26 cellular contexts compared by ENCODE assay signal in the genomic region with DNA sequence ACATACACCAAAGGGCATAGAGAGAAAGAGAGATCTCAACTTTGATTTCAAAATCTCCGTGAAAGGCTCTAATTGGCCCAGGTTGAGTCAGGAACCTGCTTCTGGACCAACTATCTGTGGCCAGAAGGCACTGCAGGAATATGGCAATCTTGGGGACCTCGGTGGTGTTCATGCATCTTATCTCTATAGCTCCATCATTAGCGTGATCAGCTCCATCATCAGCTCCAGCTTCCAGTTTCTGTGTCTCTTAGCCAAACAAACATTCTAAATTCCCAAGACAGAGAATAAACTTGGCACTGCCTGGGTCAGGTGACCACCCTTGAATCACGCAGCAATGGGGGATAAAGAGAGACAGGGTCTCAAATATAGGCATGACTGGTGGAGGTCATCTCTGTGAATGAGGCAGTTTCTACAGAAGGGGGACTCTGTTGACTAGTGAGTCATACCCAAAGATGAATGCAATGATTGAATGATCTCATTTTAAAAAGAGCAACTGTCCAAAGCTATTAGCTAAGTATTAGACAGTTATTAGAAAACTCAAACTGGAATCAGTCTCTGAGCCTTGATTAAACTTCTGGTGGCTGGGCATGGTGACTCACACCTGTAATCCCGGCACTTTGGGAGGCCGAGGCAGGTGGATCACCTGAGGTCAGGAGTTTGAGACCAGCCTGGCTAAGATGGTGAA. TPM values are rescaled to one million over a fixed set of nuclear protein-coding genes. Genes with fewer than 3 reads are reported as not detected.
DNase-seq lines count a peak whose midpoint lies in the region; ATAC-seq lines count a peak whose summit lies in the region.
"Had no signal": no experiment of that assay in that cellular context is flagged by ENCODE, and none has a peak within 500 bp of the region (broad histone marks: within the 10 kb centered on the region; RNA-seq: fewer than 3 reads in every experiment).

No MANE protein-coding gene starts in this region.

- H3K36me3 Mint-ChIP-seq in activated T-cell treated with anti-CD3 and anti-CD28 coated beads, Interleukin-2, amount 50 U/mL, for 24 hours (ENCODE audit: low read depth) = peaks cover 49% of the 10 kb centered on the region
- H3K36me3 Mint-ChIP-seq in activated naive CD8-positive, alpha-beta T cell = peaks cover 12% of the 10 kb centered on the region
- H3K36me3 Mint-ChIP-seq in memory B cell (no peaks in the 10 kb centered on the region), T-helper 17 cell (ENCODE audit: low read depth) (peaks cover 4% of the 10 kb centered on the region)
- H3K36me3 Mint-ChIP-seq: IgD-negative memory B cell had no signal

- no peaks in the 10 kb centered on the region for H3K4me1 ChIP-seq in mesendoderm (ENCODE audit: control insufficient read depth, low read depth, low read length)

- WGBS in mesendoderm (ENCODE audit: extremely low coverage, insufficient coverage, low lambda C conversion rate) = no CpG with 5 or more reads among the region's 6 CpGs

- H3K9ac ChIP-seq in mesendoderm (ENCODE audit: low read length) = no peak overlapping the region

- H3K4me3 Mint-ChIP-seq in activated T-cell treated with anti-CD3 and anti-CD28 coated beads, Interleukin-2, amount 50 U/mL, for 24 hours = no peak overlapping the region
- no peak overlapping the region for H3K4me3 Mint-ChIP-seq in activated naive CD8-positive, alpha-beta T cell
- H3K4me3 Mint-ChIP-seq in memory B cell (no peak overlapping the region), T-helper 17 cell (no peak overlapping the region)
- H3K4me3 Mint-ChIP-seq: activated CD4-positive, alpha-beta memory T cell treated with anti-CD3 and anti-CD28 coated beads for 36 hours; stimulated activated naive CD8-positive, alpha-beta T cell treated with anti-CD3 and anti-CD28 coated beads, Interleukin-15, Interleukin-2, amounts not matched to agents 100 ng/mL and 50 ng/mL, for 24 hours had no signal

- H2AK5ac ChIP-seq in mesendoderm (ENCODE audit: low read length) = no peak overlapping the region

- H3K27me3 ChIP-seq in mesendoderm (ENCODE audit: insufficient read depth, low read length, poor library complexity) = no peaks in the 10 kb centered on the region
- H3K27me3 ChIP-seq: body of pancreas, heart left ventricle, tibial artery had no signal

- no peak overlapping the region for H2BK120ac ChIP-seq in mesendoderm (ENCODE audit: low read depth, low read length)

- no peaks in the 10 kb centered on the region for H3K36me3 ChIP-seq in mesendoderm (ENCODE audit: control insufficient read depth, insufficient read depth, low read length)

- no peak overlapping the region for H4K5ac ChIP-seq in mesendoderm (ENCODE audit: low read length)

- H3K27ac ChIP-seq in mesendoderm (ENCODE audit: low read depth, low read length) (no peak overlapping the region), substantia nigra (ENCODE audit: low read depth, low read length, poor library complexity, severe bottlenecking) (no peak overlapping the region)
- H3K27ac ChIP-seq: body of pancreas, tibial artery had no signal

- no peaks in the 10 kb centered on the region for H3K27me3 Mint-ChIP-seq in activated T-cell treated with anti-CD3 and anti-CD28 coated beads, Interleukin-2, amount 50 U/mL, for 24 hours
- H3K27me3 Mint-ChIP-seq in activated naive CD8-positive, alpha-beta T cell = no peaks in the 10 kb centered on the region
- no peaks in the 10 kb centered on the region for H3K27me3 Mint-ChIP-seq in memory B cell
- H3K27me3 Mint-ChIP-seq in T-helper 17 cell = no peaks in the 10 kb centered on the region
- H3K27me3 Mint-ChIP-seq: activated CD4-positive, alpha-beta memory T cell treated with anti-CD3 and anti-CD28 coated beads for 36 hours; IgD-negative memory B cell; stimulated activated naive CD8-positive, alpha-beta T cell treated with anti-CD3 and anti-CD28 coated beads, Interleukin-15, Interleukin-2, amounts not matched to agents 100 ng/mL and 50 ng/mL, for 24 hours had no signal

- no peaks in the 10 kb centered on the region for H3K79me2 ChIP-seq in mesendoderm (ENCODE audit: control insufficient read depth, insufficient read depth, low read length)

- H3K56ac ChIP-seq in mesendoderm (ENCODE audit: low read length) = no peak overlapping the region

- no peak for DNase-seq in activated T-cell treated with anti-CD3 and anti-CD28 coated beads, Interleukin-2, amount 50 U/mL, for 24 hours
- DNase-seq in activated T-cell treated with anti-CD3 and anti-CD28 coated beads for 4 hours (no peak), memory B cell (ENCODE audit: low spot score in 2 of 2) (no peak), mesendoderm (no peak), HuH-7 (ENCODE audit: low spot score) (no peak), substantia nigra (lab: John Stamatoyannopoulos, UW) (no peak), T-helper 17 cell (no peak)
- DNase-seq: 8988T; activated CD4-positive, alpha-beta memory T cell treated with anti-CD3 and anti-CD28 coated beads for 36 hours; activated CD4-positive, CD25-positive, alpha-beta regulatory T cell; activated effector memory CD4-positive, alpha-beta T cell treated with Interleukin-2 at 50 U/mL for 16 hours; Calu3; effector CD8-positive, alpha-beta T cell; heart left ventricle; NCI-H2029 treated with DMSO at 0.1 percent for 48 hours; NCI-H345; NCI-H774; right cardiac atrium; stimulated activated CD4-positive, alpha-beta T cell treated with anti-CD3 and anti-CD28 coated beads, Interleukin-12 subunit alpha, Interleukin-12 subunit beta, amount 100 ng/mL, for 4 hours; stimulated activated CD4-positive, alpha-beta T cell treated with anti-CD3 and anti-CD28 coated beads, Interleukin-4, amount 100 ng/mL, for 24 hours; tibial artery had no signal

- no peak overlapping the region for H3K23ac ChIP-seq in mesendoderm (ENCODE audit: low read length)

- no peak overlapping the region for H3K4ac ChIP-seq in mesendoderm (ENCODE audit: low read depth, low read length)

- peaks cover 49% of the 10 kb centered on the region for H3K4me1 Mint-ChIP-seq in activated T-cell treated with anti-CD3 and anti-CD28 coated beads, Interleukin-2, amount 50 U/mL, for 24 hours (ENCODE audit: low read depth)
- peaks cover 34% of the 10 kb centered on the region for H3K4me1 Mint-ChIP-seq in activated naive CD8-positive, alpha-beta T cell (ENCODE audit: low read depth)
- H3K4me1 Mint-ChIP-seq in memory B cell = peaks cover 26% of the 10 kb centered on the region
- H3K4me1 Mint-ChIP-seq in T-helper 17 cell = peaks cover 24% of the 10 kb centered on the region

- no peak overlapping the region for H3K4me3 ChIP-seq in mesendoderm (ENCODE audit: low read length)
- H3K4me3 ChIP-seq: body of pancreas, HAP-1, heart left ventricle, tibial artery had no signal

- H2BK5ac ChIP-seq in mesendoderm (ENCODE audit: low read length) = no peak overlapping the region

- H3K9me3 ChIP-seq in T-helper 17 cell (ENCODE audit: control insufficient read depth, low read length, poor library complexity, severe bottlenecking) = no peaks in the 10 kb centered on the region
- H3K9me3 ChIP-seq: body of pancreas, HAP-1, heart left ventricle, tibial artery had no signal

- H3K27ac Mint-ChIP-seq in activated T-cell treated with anti-CD3 and anti-CD28 coated beads, Interleukin-2, amount 50 U/mL, for 24 hours = peak overlapping the region; percentile 50
- peak overlapping the region; percentile 34 for H3K27ac Mint-ChIP-seq in activated naive CD8-positive, alpha-beta T cell
- H3K27ac Mint-ChIP-seq in memory B cell (peak overlapping the region; percentile 88), T-helper 17 cell (no peak overlapping the region)

- no peak overlapping the region for H4K8ac ChIP-seq in mesendoderm (ENCODE audit: low read depth, low read length)

- H3K18ac ChIP-seq in mesendoderm (ENCODE audit: low read length) = no peak overlapping the region

- no peaks in the 10 kb centered on the region for H3K9me3 Mint-ChIP-seq in activated T-cell treated with anti-CD3 and anti-CD28 coated beads, Interleukin-2, amount 50 U/mL, for 24 hours
- H3K9me3 Mint-ChIP-seq in activated naive CD8-positive, alpha-beta T cell (ENCODE audit: low read depth) = no peaks in the 10 kb centered on the region
- H3K9me3 Mint-ChIP-seq in memory B cell = no peaks in the 10 kb centered on the region
- H3K9me3 Mint-ChIP-seq: activated CD4-positive, alpha-beta memory T cell treated with anti-CD3 and anti-CD28 coated beads for 36 hours; IgD-negative memory B cell; stimulated activated naive CD8-positive, alpha-beta T cell treated with anti-CD3 and anti-CD28 coated beads, Interleukin-15, Interleukin-2, amounts not matched to agents 100 ng/mL and 50 ng/mL, for 24 hours had no signal

- no peak for ATAC-seq in memory B cell (ENCODE audit: low read depth)
- no peak for ATAC-seq in T-helper 17 cell
- ATAC-seq: body of pancreas, heart left ventricle, right cardiac atrium had no signal

- H2BK15ac ChIP-seq in mesendoderm (replicated peaks; ENCODE audit: low read depth) = no peak overlapping the region

- no peaks in the 10 kb centered on the region for H3K79me1 ChIP-seq in mesendoderm (ENCODE audit: low read length)

- H3K4me2 ChIP-seq in mesendoderm (ENCODE audit: low read length) = no peak overlapping the region

RNA-seq across cellular contexts. Expression of a gene that starts 5.4 kb away (rescaled TPM):
- polyA plus RNA-seq in mesendoderm (2013, experiment 1 of 2) = 14.2 TPM
- 15.0 TPM for polyA plus RNA-seq in mesendoderm (2013, experiment 2 of 2)
- total RNA-seq in T-helper 17 cell = 10 to 100 TPM; 33.7 to 33.9 TPM
